In genomic region chr4:7907142-7907541, GRCh38 we compare ENCODE assay signal across 25 cellular contexts. TPM values are rescaled to one million over a fixed set of nuclear protein-coding genes. Genes with fewer than 3 reads are reported as not detected.
DNase-seq lines count a peak whose midpoint lies in the region; ATAC-seq, FAIRE-seq and TF ChIP-seq lines count a peak whose summit lies in the region.
"Had no signal": no experiment of that assay in that cellular context is flagged by ENCODE, and none has a peak within 500 bp of the region (broad histone marks: within the 10 kb centered on the region; RNA-seq: fewer than 3 reads in every experiment).

No MANE protein-coding gene starts in this region.

- H3K4ac ChIP-seq in mesenchymal stem cell (ENCODE audit: low read depth in 1 of 2, low read length in 2 of 2) = no peak overlapping the region

- no peak for TF ChIP-seq CTCF in astrocyte (IDR thresholded peaks at IDR 0.05; ENCODE audit: insufficient read depth, low read depth, low read length)
- TF ChIP-seq CTCF in endodermal cell (conservative IDR thresholded peaks at IDR 0.05) = no peak
- no peak for TF ChIP-seq CTCF in CD8-positive, alpha-beta T cell (IDR thresholded peaks at IDR 0.05)

- H2BK5ac ChIP-seq in mesenchymal stem cell (ENCODE audit: low read depth, low read length, poor library complexity, severe bottlenecking) = no peak overlapping the region

- H3K27me3 Mint-ChIP-seq in astrocyte (ENCODE audit: low read depth, unreplicated experiment) (no peaks in the 10 kb centered on the region), endodermal cell (ENCODE audit: insufficient read depth) (no peaks in the 10 kb centered on the region)
- peaks cover 7% of the 10 kb centered on the region for H3K27me3 Mint-ChIP-seq in CD8-positive, alpha-beta T cell (ENCODE audit: low read depth)
- H3K27me3 Mint-ChIP-seq: activated naive CD8-positive, alpha-beta T cell treated with anti-CD3 and anti-CD28 coated beads, Interleukin-2, amount 10 ng/mL, durations not matched to agents 7 days and 5 days; CD4-positive, CD25-positive, alpha-beta regulatory T cell had no signal

- H3K9me3 ChIP-seq in astrocyte (ENCODE audit: insufficient read depth, low read depth, low read length) (no peaks in the 10 kb centered on the region), mesenchymal stem cell (ENCODE audit: control insufficient read depth, low read length) (no peaks in the 10 kb centered on the region), subcutaneous abdominal adipose tissue (ENCODE audit: control insufficient read depth in 5 of 5, low read length in 5 of 5) (no peaks in the 10 kb centered on the region), endodermal cell (ENCODE audit: control insufficient read depth, low read length) (no peaks in the 10 kb centered on the region)
- no peaks in the 10 kb centered on the region for H3K9me3 ChIP-seq in CD8-positive, alpha-beta T cell (ENCODE audit: low read length)
- H3K9me3 ChIP-seq: vagina had no signal

- H4K91ac ChIP-seq in mesenchymal stem cell (ENCODE audit: low read length) = no peak overlapping the region

- H2AK5ac ChIP-seq in mesenchymal stem cell (ENCODE audit: low read length, severe bottlenecking) = no peak overlapping the region

- H2AFZ ChIP-seq in astrocyte (ENCODE audit: low read depth, low read length) = no peak overlapping the region
- H2AFZ ChIP-seq in mesenchymal stem cell (ENCODE audit: low read depth, low read length) = no peak overlapping the region
- H2AFZ ChIP-seq: GM23338 had no signal

- no peak overlapping the region for H3K14ac ChIP-seq in mesenchymal stem cell (ENCODE audit: low read length in 2 of 2)

- H3K9ac ChIP-seq in astrocyte (ENCODE audit: low read length) = peak overlapping the region; percentile 30
- H3K9ac ChIP-seq in mesenchymal stem cell (ENCODE audit: low read length) = peak overlapping the region; percentile 76
- H3K9ac ChIP-seq in subcutaneous abdominal adipose tissue (ENCODE audit: low read length in 5 of 5) = no peak overlapping the region
- H3K9ac ChIP-seq in endodermal cell (ENCODE audit: extremely low read depth, low read length, poor library complexity, severe bottlenecking) = no peak overlapping the region

- peaks cover 100% of the 10 kb centered on the region for H3K79me2 ChIP-seq in astrocyte (ENCODE audit: insufficient read depth, low read length)

- no peak overlapping the region for H4K8ac ChIP-seq in mesenchymal stem cell (ENCODE audit: low read length)

- H3K36me3 Mint-ChIP-seq in astrocyte (ENCODE audit: low read depth, unreplicated experiment) (peaks cover 10% of the 10 kb centered on the region), endodermal cell (ENCODE audit: low read depth) (no peaks in the 10 kb centered on the region)
- peaks cover 3% of the 10 kb centered on the region for H3K36me3 Mint-ChIP-seq in CD8-positive, alpha-beta T cell
- H3K36me3 Mint-ChIP-seq: activated naive CD8-positive, alpha-beta T cell treated with anti-CD3 and anti-CD28 coated beads, Interleukin-2, amount 10 ng/mL, durations not matched to agents 7 days and 5 days; CD4-positive, CD25-positive, alpha-beta regulatory T cell; stimulated activated naive B cell treated with anti-CD40 and anti-IgM and Interleukin-4, amounts not matched to agents 10 μg/mL and 1 μg/mL and 100 μg/mL, for 72 hours had no signal

- no peak overlapping the region for H2BK120ac ChIP-seq in mesenchymal stem cell (ENCODE audit: low read depth, low read length)

- H3K4me1 ChIP-seq in astrocyte (ENCODE audit: insufficient read depth, low read length) (peaks cover 87% of the 10 kb centered on the region), mesenchymal stem cell (ENCODE audit: control insufficient read depth, insufficient read depth, low read depth, low read length) (peaks cover 34% of the 10 kb centered on the region), subcutaneous abdominal adipose tissue (ENCODE audit: control insufficient read depth in 5 of 5, insufficient read depth in 5 of 5, low read length in 5 of 5) (peaks cover 22 to 74% (median 64%) of the 10 kb centered on the region in 5 donors), endodermal cell (ENCODE audit: control insufficient read depth, insufficient read depth, low read length) (peaks cover 37% of the 10 kb centered on the region)
- H3K4me1 ChIP-seq in CD8-positive, alpha-beta T cell (ENCODE audit: insufficient read depth, low read length) = peaks cover 12% of the 10 kb centered on the region

- no peak overlapping the region for H3K18ac ChIP-seq in mesenchymal stem cell (ENCODE audit: low read depth in 1 of 2, low read length in 2 of 2)

- intact Hi-C loops in CD8-positive, alpha-beta T cell (cut with DNase I, micrococcal nuclease) = no loop called here

- H3K9me3 Mint-ChIP-seq in astrocyte (ENCODE audit: unreplicated experiment) = no peaks in the 10 kb centered on the region
- H3K9me3 Mint-ChIP-seq in endodermal cell = no peaks in the 10 kb centered on the region
- no peaks in the 10 kb centered on the region for H3K9me3 Mint-ChIP-seq in CD8-positive, alpha-beta T cell
- H3K9me3 Mint-ChIP-seq: activated CD8-positive, alpha-beta T cell treated with anti-CD3 and anti-CD28 coated beads for 36 hours; activated naive CD8-positive, alpha-beta T cell treated with anti-CD3 and anti-CD28 coated beads, Interleukin-2, amount 10 ng/mL, durations not matched to agents 7 days and 5 days; CD4-positive, CD25-positive, alpha-beta regulatory T cell; GM23338; stimulated activated naive B cell treated with anti-CD40 and anti-IgM and Interleukin-4, amounts not matched to agents 10 μg/mL and 1 μg/mL and 100 μg/mL, for 72 hours had no signal

- POLR2A ChIA-PET in CD8-positive, alpha-beta T cell (lab: Charles Lee) = no interaction called here

- ATAC-seq in CD8-positive, alpha-beta T cell = no peak
- ATAC-seq: activated CD8-positive, alpha-beta T cell treated with anti-CD3 and anti-CD28 coated beads for 36 hours; GM12878; GM23338; sciatic nerve; stimulated activated naive B cell treated with anti-CD40 and anti-IgM and Interleukin-4, amounts not matched to agents 10 μg/mL and 1 μg/mL and 100 μg/mL, for 72 hours had no signal

- no peak overlapping the region for H2BK15ac ChIP-seq in mesenchymal stem cell (ENCODE audit: low read depth, poor library complexity, severe bottlenecking)

- H3K23ac ChIP-seq in mesenchymal stem cell (ENCODE audit: low read length in 2 of 2) = no peak overlapping the region

- 61% methylated on average over 2 of the region's 2 CpGs for WGBS in mesenchymal stem cell
- WGBS in endodermal cell (ENCODE audit: insufficient coverage in 1 of 2, insufficient read length in 1 of 2), 2 experiments = 83 to 89% methylated on average over 2 of the region's 2 CpGs

- H3K36me3 ChIP-seq in astrocyte (ENCODE audit: insufficient read depth, low read length) (peaks cover 3% of the 10 kb centered on the region), mesenchymal stem cell (ENCODE audit: control insufficient read depth in 1 of 2, insufficient read depth in 2 of 2, low read depth in 1 of 2, low read length in 2 of 2) (no peaks in the 10 kb centered on the region), subcutaneous abdominal adipose tissue (ENCODE audit: control insufficient read depth in 5 of 5, insufficient read depth in 5 of 5, low read length in 5 of 5) (no peaks in the 10 kb centered on the region), endodermal cell (ENCODE audit: control insufficient read depth, insufficient read depth, low read length) (no peaks in the 10 kb centered on the region)
- H3K36me3 ChIP-seq in CD8-positive, alpha-beta T cell (ENCODE audit: insufficient read depth, low read length) = no peaks in the 10 kb centered on the region
- H3K36me3 ChIP-seq: vagina had no signal

- H3K27me3 ChIP-seq in astrocyte (ENCODE audit: insufficient read depth, low read length) (no peaks in the 10 kb centered on the region), mesenchymal stem cell (ENCODE audit: control insufficient read depth in 1 of 2, insufficient read depth in 1 of 2, low read length in 2 of 2) (no peaks in the 10 kb centered on the region), subcutaneous abdominal adipose tissue (ENCODE audit: control insufficient read depth in 5 of 5, insufficient read depth in 4 of 5, low read length in 5 of 5) (peaks cover 0 to 2% (median 0%) of the 10 kb centered on the region in 5 donors), endodermal cell (ENCODE audit: control insufficient read depth, insufficient read depth, low read length, poor library complexity, severe bottlenecking) (no peaks in the 10 kb centered on the region)
- no peaks in the 10 kb centered on the region for H3K27me3 ChIP-seq in CD8-positive, alpha-beta T cell (ENCODE audit: insufficient read depth, low read length)
- H3K27me3 ChIP-seq: vagina had no signal

- H3K27ac Mint-ChIP-seq in astrocyte (ENCODE audit: unreplicated experiment) = no peak overlapping the region
- no peak overlapping the region for H3K27ac Mint-ChIP-seq in endodermal cell
- H3K27ac Mint-ChIP-seq in CD8-positive, alpha-beta T cell = no peak overlapping the region
- H3K27ac Mint-ChIP-seq: activated CD8-positive, alpha-beta T cell treated with anti-CD3 and anti-CD28 coated beads for 36 hours; activated naive CD8-positive, alpha-beta T cell treated with anti-CD3 and anti-CD28 coated beads, Interleukin-2, amount 10 ng/mL, durations not matched to agents 7 days and 5 days; GM23338; stimulated activated naive B cell treated with anti-CD40 and anti-IgM and Interleukin-4, amounts not matched to agents 10 μg/mL and 1 μg/mL and 100 μg/mL, for 72 hours had no signal

- peak; percentile 23 for DNase-seq in NCI-H69 (lab: John Stamatoyannopoulos, UW)
- DNase-seq in astrocyte (ENCODE audit: low read depth) = no peak
- no peak for DNase-seq in mesenchymal stem cell
- DNase-seq in endodermal cell = no peak
- DNase-seq in T-helper 2 cell = no peak
- no peak for DNase-seq in CD8-positive, alpha-beta T cell
- no peak for DNase-seq in NCI-H2107 treated with DMSO at 0.1 percent for 48 hours (lab: John Stamatoyannopoulos, UW; ENCODE audit: unreplicated experiment)
- DNase-seq: activated CD4-positive, alpha-beta T cell treated with anti-CD3 and anti-CD28 coated beads for 1 hour; activated CD8-positive, alpha-beta T cell treated with anti-CD3 and anti-CD28 coated beads for 36 hours; activated effector memory CD4-positive, alpha-beta T cell treated with anti-CD3 and anti-CD28 coated beads, Interleukin-2, amount 50 U/mL, for 16 hours; activated naive CD8-positive, alpha-beta T cell treated with anti-CD3 and anti-CD28 coated beads, Interleukin-2, amount 10 ng/mL, durations not matched to agents 7 days and 5 days; CD4-positive, CD25-positive, alpha-beta regulatory T cell; DMS 273 treated with DMSO at 0.1 percent for 48 hours; EL; NCI-H1092; NCI-H1930; stimulated activated naive B cell treated with anti-CD40 and anti-IgM and Interleukin-4, amounts not matched to agents 10 μg/mL and 1 μg/mL and 100 μg/mL, for 72 hours; T-helper 1 cell had no signal

- no peak overlapping the region for H3K4me3 Mint-ChIP-seq in astrocyte (ENCODE audit: unreplicated experiment)
- H3K4me3 Mint-ChIP-seq in endodermal cell = no peak overlapping the region
- no peak overlapping the region for H3K4me3 Mint-ChIP-seq in CD8-positive, alpha-beta T cell
- H3K4me3 Mint-ChIP-seq: activated CD8-positive, alpha-beta T cell treated with anti-CD3 and anti-CD28 coated beads for 36 hours; activated naive CD8-positive, alpha-beta T cell treated with anti-CD3 and anti-CD28 coated beads, Interleukin-2, amount 10 ng/mL, durations not matched to agents 7 days and 5 days; CD4-positive, CD25-positive, alpha-beta regulatory T cell; GM23338; stimulated activated naive B cell treated with anti-CD40 and anti-IgM and Interleukin-4, amounts not matched to agents 10 μg/mL and 1 μg/mL and 100 μg/mL, for 72 hours had no signal

- H3K4me2 ChIP-seq in astrocyte (ENCODE audit: low read length) = peak overlapping the region; percentile 9
- H3K4me2 ChIP-seq in mesenchymal stem cell (ENCODE audit: low read length, poor library complexity, severe bottlenecking) = no peak overlapping the region
- H3K4me2 ChIP-seq: GM23338 had no signal

- H3K79me1 ChIP-seq in mesenchymal stem cell (replicated peaks; ENCODE audit: low read length, poor library complexity, severe bottlenecking) = peaks cover 4% of the 10 kb centered on the region

- FAIRE-seq in astrocyte (lab: Jason Lieb, UNC) = no peak
- FAIRE-seq: GM12878, TTC549 had no signal

- peak overlapping the region; percentile 92 for H3K27ac ChIP-seq in astrocyte (ENCODE audit: low read depth, low read length)
- no peak overlapping the region for H3K27ac ChIP-seq in mesenchymal stem cell (ENCODE audit: low read length, poor library complexity, severe bottlenecking)
- H3K27ac ChIP-seq in subcutaneous abdominal adipose tissue (ENCODE audit: low read depth, low read length) = peak overlapping the region; percentile 97
- no peak overlapping the region for H3K27ac ChIP-seq in endodermal cell (ENCODE audit: low read depth, low read length)
- H3K27ac ChIP-seq in CD8-positive, alpha-beta T cell (ENCODE audit: low read depth, low read length) = no peak overlapping the region

- no peak overlapping the region for H2BK12ac ChIP-seq in mesenchymal stem cell (ENCODE audit: low read length in 2 of 2)

- peaks cover 72% of the 10 kb centered on the region for H3K4me1 Mint-ChIP-seq in astrocyte (ENCODE audit: low read depth, unreplicated experiment)
- peaks cover 59% of the 10 kb centered on the region for H3K4me1 Mint-ChIP-seq in endodermal cell
- H3K4me1 Mint-ChIP-seq in CD8-positive, alpha-beta T cell (ENCODE audit: low read depth) = peaks cover 43% of the 10 kb centered on the region
- H3K4me1 Mint-ChIP-seq: stimulated activated naive B cell treated with anti-CD40 and anti-IgM and Interleukin-4, amounts not matched to agents 10 μg/mL and 1 μg/mL and 100 μg/mL, for 72 hours had no signal

- peaks cover 54% of the 10 kb centered on the region for H4K20me1 ChIP-seq in astrocyte (ENCODE audit: insufficient read depth, low read length)

- CTCF ChIA-PET in CD8-positive, alpha-beta T cell (lab: Charles Lee) = interaction anchor here (1.0 to 1.2 kb wide), 3 partner anchors 8 to 81 kb away, joined by 3 to 5 read pairs (median 4); no protein-coding TSS in a partner anchor

- no peak overlapping the region for H3K4me3 ChIP-seq in astrocyte (ENCODE audit: insufficient read depth, low read depth, low read length)
- no peak overlapping the region for H3K4me3 ChIP-seq in mesenchymal stem cell (ENCODE audit: insufficient read depth in 1 of 2, low read depth in 1 of 2, low read length in 2 of 2)
- H3K4me3 ChIP-seq in subcutaneous abdominal adipose tissue (ENCODE audit: low read depth in 1 of 5, low read length in 5 of 5) = no peak overlapping the region
- H3K4me3 ChIP-seq in endodermal cell (ENCODE audit: low read length) = no peak overlapping the region
- H3K4me3 ChIP-seq in CD8-positive, alpha-beta T cell (ENCODE audit: low read depth, low read length) = no peak overlapping the region
- H3K4me3 ChIP-seq: GM12878, GM23338, lung, vagina had no signal

RNA-seq across cellular contexts. Expression of gene AFAP1, which starts 32.5 kb away (rescaled TPM):
- total RNA-seq in astrocyte (62.7 and 67.9 TPM in 2 replicates), endodermal cell (10 to 100 TPM; 18.2 to 22.5 TPM)
- polyA plus RNA-seq in mesenchymal stem cell (2013, experiment 1 of 2) = 19.0 TPM
- 19.1 TPM for polyA plus RNA-seq in mesenchymal stem cell (2013, experiment 2 of 2)
- 24.1 TPM for polyA plus RNA-seq in endodermal cell (2013, experiment 1 of 2)
- 22.7 TPM for polyA plus RNA-seq in endodermal cell (2013, experiment 2 of 2)
- total RNA-seq in CD8-positive, alpha-beta T cell = 10 to 100 TPM; 13.4 to 13.9 TPM

Comparison
In these comparisons a context has a peak if more than half of its experiments do, and no peak if none do; other contexts are left out.
1. H3K27ac ChIP-seq: peak in astrocyte (single experiment) and subcutaneous abdominal adipose tissue (single experiment); none in mesenchymal stem cell (single experiment), endodermal cell (single experiment) and CD8-positive, alpha-beta T cell (single experiment).
2. H3K9ac ChIP-seq: peak in astrocyte (single experiment) and mesenchymal stem cell (single experiment); none in subcutaneous abdominal adipose tissue (0 of 5) and endodermal cell (single experiment).